In the genomic region with DNA sequence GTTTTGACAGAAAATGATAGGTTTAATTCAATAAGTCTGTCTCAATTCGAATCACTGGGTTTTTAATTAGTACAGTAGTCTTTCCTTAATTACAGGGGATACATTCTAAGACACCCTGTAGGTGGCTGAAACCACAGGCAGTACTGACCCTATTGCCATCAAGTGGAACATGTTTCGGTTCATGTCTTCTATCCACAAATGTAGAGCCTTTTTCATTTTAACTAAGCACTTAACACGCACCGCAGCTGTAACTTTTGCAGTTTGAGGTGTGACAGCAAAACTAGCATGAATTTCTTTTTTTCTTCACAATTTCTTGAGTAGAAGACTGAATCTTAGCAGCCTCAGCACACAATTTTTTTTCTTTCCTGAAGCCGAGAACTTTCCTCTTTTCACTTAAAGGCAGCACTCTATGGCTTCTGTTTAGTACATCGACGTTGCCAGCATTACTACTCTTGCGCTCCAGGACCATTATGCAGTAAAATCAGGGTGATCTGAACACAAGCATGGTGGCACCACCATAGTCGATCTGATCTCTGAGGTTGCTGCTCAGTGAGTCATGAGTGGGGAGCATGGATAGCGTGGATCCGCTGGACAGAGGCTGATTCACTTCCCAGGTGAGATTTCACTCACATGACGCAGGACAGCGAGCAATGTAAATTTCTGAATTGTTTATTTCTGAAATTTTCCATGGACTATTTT, we compare ENCODE assay signal across 21 cellular contexts.
DNase-seq lines count a peak whose midpoint lies in the region; ATAC-seq and TF ChIP-seq lines count a peak whose summit lies in the region.
"Had no signal": no experiment of that assay in that cellular context is flagged by ENCODE, and none has a peak within 500 bp of the region (broad histone marks: within the 10 kb centered on the region; RNA-seq: fewer than 3 reads in every experiment).

No MANE protein-coding gene starts in this region.

- peak overlapping the region; percentile 76 for H3K27ac Mint-ChIP-seq in central memory CD8-positive, alpha-beta T cell (ENCODE audit: low read depth)
- H3K27ac Mint-ChIP-seq: B cell had no signal

- ATAC-seq in GM18519 (IDR thresholded peaks at IDR 0.05; ENCODE audit: low FRiP score, unreplicated experiment) (peak; percentile 83), GM21619 (IDR thresholded peaks at IDR 0.05; ENCODE audit: unreplicated experiment) (peak; percentile 81), HG03520 (IDR thresholded peaks at IDR 0.05; ENCODE audit: unreplicated experiment) (peak; percentile 69), left lung (no peak)
- no peak for ATAC-seq in central memory CD8-positive, alpha-beta T cell (replicated peaks; ENCODE audit: extremely low read depth, poor library complexity, severe bottlenecking)
- ATAC-seq: heart right ventricle; naive thymus-derived CD4-positive, alpha-beta T cell had no signal

- intact Hi-C loops in left lung (cut with DNase I) = no loop called here

- H3K27me3 Mint-ChIP-seq in central memory CD8-positive, alpha-beta T cell = no peaks in the 10 kb centered on the region
- H3K27me3 Mint-ChIP-seq: B cell; naive thymus-derived CD4-positive, alpha-beta T cell had no signal

- H3K27ac ChIP-seq in left lung = no peak overlapping the region
- H3K27ac ChIP-seq: heart right ventricle, prostate gland, thoracic aorta had no signal

- H3K4me1 Mint-ChIP-seq in central memory CD8-positive, alpha-beta T cell = peaks cover 65% of the 10 kb centered on the region
- H3K4me1 Mint-ChIP-seq: B cell had no signal

- TF ChIP-seq CTCF in left lung (IDR thresholded peaks at IDR 0.05) = no peak

- H3K36me3 ChIP-seq in left lung = no peaks in the 10 kb centered on the region
- H3K36me3 ChIP-seq: heart right ventricle, prostate gland, thoracic aorta had no signal

- H3K9me3 Mint-ChIP-seq in central memory CD8-positive, alpha-beta T cell = no peaks in the 10 kb centered on the region

- H3K4me3 ChIP-seq in left lung = no peak overlapping the region
- H3K4me3 ChIP-seq: heart right ventricle, prostate gland, thoracic aorta had no signal

- no peak for DNase-seq in central memory CD8-positive, alpha-beta T cell (ENCODE audit: low spot score in 2 of 2)
- no peak for DNase-seq in activated CD4-positive, alpha-beta T cell treated with anti-CD3 and anti-CD28 coated beads for 48 hours
- DNase-seq in left lung (no peak), GM19238 (ENCODE audit: insufficient read length, low spot score) (no peak), AG20443 (ENCODE audit: low spot score) (no peak)
- DNase-seq: activated CD4-positive, alpha-beta T cell treated with anti-CD3 and anti-CD28 coated beads, Interleukin-2, amount 50 U/mL, for 48 hours; activated gamma-delta T cell treated with Interleukin-2 at 50 U/mL for 16 hours; aorta; cerebellar nuclear complex; GDM1; heart right ventricle; MM.1S; naive thymus-derived CD4-positive, alpha-beta T cell; NCI-H187 treated with DMSO at 0.1 percent for 48 hours; small intestine had no signal

- no peaks in the 10 kb centered on the region for H3K9me3 ChIP-seq in left lung
- H3K9me3 ChIP-seq: heart right ventricle, prostate gland, thoracic aorta had no signal

- H3K4me3 Mint-ChIP-seq in central memory CD8-positive, alpha-beta T cell = peak overlapping the region; percentile 72
- H3K4me3 Mint-ChIP-seq: B cell; naive thymus-derived CD4-positive, alpha-beta T cell had no signal

- no peaks in the 10 kb centered on the region for H3K4me1 ChIP-seq in left lung
- H3K4me1 ChIP-seq: heart right ventricle, prostate gland had no signal

- peaks cover 10% of the 10 kb centered on the region for H3K36me3 Mint-ChIP-seq in central memory CD8-positive, alpha-beta T cell (ENCODE audit: insufficient read depth)

- H3K27me3 ChIP-seq in left lung = no peaks in the 10 kb centered on the region
- H3K27me3 ChIP-seq: heart right ventricle had no signal

Comparison
In these comparisons a context has a peak if more than half of its experiments do, and no peak if none do; other contexts are left out.
1. ATAC-seq: peak in GM18519 (single experiment), GM21619 (single experiment) and HG03520 (single experiment); none in central memory CD8-positive, alpha-beta T cell (single experiment) and left lung (single experiment).